ENCODE assay signal across 22 cellular contexts in the genomic region with DNA sequence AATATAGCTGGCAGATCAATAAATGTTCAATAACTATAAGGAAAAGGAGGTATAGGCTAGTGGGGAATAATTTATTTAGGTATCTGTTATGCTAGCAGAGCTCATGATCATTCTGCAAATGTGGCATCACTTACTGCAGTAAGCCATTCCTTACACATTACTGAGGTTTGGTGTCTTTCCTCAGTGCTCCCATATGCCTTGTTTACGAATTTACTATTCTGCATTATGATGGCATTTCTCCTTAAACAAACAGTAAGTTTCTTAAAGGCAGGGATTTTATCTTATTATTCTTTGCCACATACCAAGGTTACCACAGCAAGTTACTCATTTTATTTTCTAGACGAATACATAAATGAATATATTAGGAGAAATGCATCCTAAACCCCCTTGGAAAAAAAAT.
"Had no signal": no experiment of that assay in that cellular context is flagged by ENCODE, and none has a peak within 500 bp of the region (broad histone marks: within the 10 kb centered on the region; RNA-seq: fewer than 3 reads in every experiment).

No MANE protein-coding gene starts in this region.

- H3K9me3 Mint-ChIP-seq: activated CD8-positive, alpha-beta T cell treated with anti-CD3 and anti-CD28 coated beads for 36 hours; activated T-helper 1 cell treated with anti-CD3 and anti-CD28 coated beads, Interleukin-12 subunit alpha, Interleukin-12 subunit beta, Interleukin-2, Interleukin-4 antibody, amounts not matched to agents 30 ng/mL and 10 ng/mL and 1 ng/mL, durations not matched to agents 14 hours and 24 hours and 36 hours; central memory CD8-positive, alpha-beta T cell; endodermal cell; nephron progenitor cell; stimulated activated naive CD8-positive, alpha-beta T cell treated with anti-CD3 and anti-CD28 coated beads, Interleukin-15, Interleukin-2, amounts not matched to agents 100 ng/mL and 50 ng/mL, for 24 hours; T-cell had no signal

- H3K27me3 ChIP-seq: body of pancreas, gastroesophageal sphincter, ovary, testis, upper lobe of right lung had no signal

- H3K4me3 ChIP-seq: body of pancreas, gastroesophageal sphincter, ovary, testis, upper lobe of right lung had no signal

- H3K4me3 Mint-ChIP-seq: activated CD8-positive, alpha-beta T cell treated with anti-CD3 and anti-CD28 coated beads for 36 hours; activated T-helper 1 cell treated with anti-CD3 and anti-CD28 coated beads, Interleukin-12 subunit alpha, Interleukin-12 subunit beta, Interleukin-2, Interleukin-4 antibody, amounts not matched to agents 30 ng/mL and 10 ng/mL and 1 ng/mL, durations not matched to agents 14 hours and 24 hours and 36 hours; central memory CD8-positive, alpha-beta T cell; endodermal cell; nephron progenitor cell; stimulated activated naive CD8-positive, alpha-beta T cell treated with anti-CD3 and anti-CD28 coated beads, Interleukin-15, Interleukin-2, amounts not matched to agents 100 ng/mL and 50 ng/mL, for 24 hours; T-cell had no signal

- H3K27me3 Mint-ChIP-seq: activated CD8-positive, alpha-beta T cell treated with anti-CD3 and anti-CD28 coated beads for 36 hours; central memory CD8-positive, alpha-beta T cell; stimulated activated naive CD8-positive, alpha-beta T cell treated with anti-CD3 and anti-CD28 coated beads, Interleukin-15, Interleukin-2, amounts not matched to agents 100 ng/mL and 50 ng/mL, for 24 hours; T-cell had no signal

- H3K27ac ChIP-seq: body of pancreas, gastroesophageal sphincter, ovary, testis, upper lobe of right lung had no signal

- ATAC-seq: activated CD8-positive, alpha-beta T cell treated with anti-CD3 and anti-CD28 coated beads for 36 hours; body of pancreas; esophagus mucosa; gastroesophageal sphincter; left ventricle myocardium superior; T-cell; upper lobe of right lung had no signal

- H3K36me3 ChIP-seq: gastroesophageal sphincter, ovary, upper lobe of right lung had no signal

- H3K36me3 Mint-ChIP-seq: T-cell had no signal

- H3K4me1 Mint-ChIP-seq: central memory CD8-positive, alpha-beta T cell; endodermal cell; nephron progenitor cell; T-cell had no signal

- DNase-seq: activated CD4-positive, alpha-beta T cell treated with anti-CD3 and anti-CD28 coated beads for 4 hours; activated CD8-positive, alpha-beta memory T cell treated with anti-CD3 and anti-CD28 coated beads, Interleukin-2, amount 50 U/mL, for 48 hours; activated CD8-positive, alpha-beta T cell treated with anti-CD3 and anti-CD28 coated beads for 36 hours; activated naive CD4-positive, alpha-beta T cell treated with Interleukin-2 at 50 U/mL for 16 hours; body of pancreas; endodermal cell; kidney; left ventricle myocardium superior; mesenchymal stem cell; nephron progenitor cell; ovary; stimulated activated CD4-positive, alpha-beta T cell treated with anti-CD3 and anti-CD28 coated beads, Interleukin-15, amount 100 ng/mL, for 24 hours; stimulated activated CD4-positive, alpha-beta T cell treated with anti-CD3 and anti-CD28 coated beads, Interleukin-4, amount 100 ng/mL, for 24 hours; T-cell; T1000; testis; upper lobe of right lung had no signal

- H3K9me3 ChIP-seq: body of pancreas, ovary, testis, upper lobe of right lung had no signal

- H3K27ac Mint-ChIP-seq: activated CD8-positive, alpha-beta T cell treated with anti-CD3 and anti-CD28 coated beads for 36 hours; activated T-helper 1 cell treated with anti-CD3 and anti-CD28 coated beads, Interleukin-12 subunit alpha, Interleukin-12 subunit beta, Interleukin-2, Interleukin-4 antibody, amounts not matched to agents 30 ng/mL and 10 ng/mL and 1 ng/mL, durations not matched to agents 14 hours and 24 hours and 36 hours; endodermal cell; nephron progenitor cell; stimulated activated naive CD8-positive, alpha-beta T cell treated with anti-CD3 and anti-CD28 coated beads, Interleukin-15, Interleukin-2, amounts not matched to agents 100 ng/mL and 50 ng/mL, for 24 hours; T-cell had no signal

- H3K4me1 ChIP-seq: body of pancreas, gastroesophageal sphincter, testis, upper lobe of right lung had no signal
